In the genomic region with DNA sequence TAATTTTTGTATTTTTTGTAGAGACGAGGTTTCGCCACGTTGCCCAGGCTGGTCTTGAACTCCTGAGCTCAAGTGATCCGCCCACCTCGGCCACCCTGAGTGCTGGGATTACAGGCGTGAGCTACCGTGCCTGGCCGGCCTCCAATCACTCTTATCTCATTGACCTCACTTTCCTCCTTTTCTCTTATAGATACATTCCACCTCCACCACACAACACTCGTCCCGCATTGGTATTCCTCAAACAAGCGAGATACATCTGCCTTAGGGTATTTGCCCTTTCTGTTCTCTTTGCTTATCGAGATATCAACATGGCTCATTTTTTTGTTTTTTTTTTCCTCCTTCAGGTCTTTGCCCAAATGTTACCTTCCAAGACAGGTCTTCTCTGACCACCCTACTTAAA, we compare ENCODE assay signal across 23 cellular contexts.
"Had no signal": no experiment of that assay in that cellular context is flagged by ENCODE, and none has a peak within 500 bp of the region (broad histone marks: within the 10 kb centered on the region; RNA-seq: fewer than 3 reads in every experiment).

No MANE protein-coding gene starts in this region.

- ATAC-seq: activated CD4-positive, alpha-beta T cell treated with anti-CD3 and anti-CD28 coated beads for 36 hours; activated naive CD8-positive, alpha-beta T cell treated with anti-CD3 and anti-CD28 coated beads, Interleukin-2, amount 50 U/mL, for 24 hours; body of pancreas; gastroesophageal sphincter; left cardiac atrium had no signal

- H3K36me3 Mint-ChIP-seq: naive B cell had no signal

- DNase-seq: activated B cell treated with CpG ODN at 0.5 μM for 24 hours; activated CD4-positive, alpha-beta memory T cell treated with anti-CD3 and anti-CD28 coated beads for 36 hours; activated CD4-positive, alpha-beta T cell treated with anti-CD3 and anti-CD28 coated beads for 36 hours; activated gamma-delta T cell; activated naive CD4-positive, alpha-beta T cell treated with anti-CD3 and anti-CD28 coated beads, Interleukin-2, amount 50 U/mL, for 16 hours; activated naive CD8-positive, alpha-beta T cell treated with anti-CD3 and anti-CD28 coated beads, Interleukin-2, amount 50 U/mL, for 24 hours; activated T-cell treated with anti-CD3 and anti-CD28 coated beads for 4 hours; body of pancreas; cortex of kidney; head of caudate nucleus; left cardiac atrium; mesendoderm; naive B cell; retina; stimulated activated CD4-positive, alpha-beta T cell treated with anti-CD3 and anti-CD28 coated beads, Interleukin-12 subunit alpha, Interleukin-12 subunit beta, amount 100 ng/mL, for 4 hours had no signal

- FAIRE-seq: islet of Langerhans, urothelium cell line had no signal

- H3K4me3 Mint-ChIP-seq: activated B cell treated with CpG ODN at 0.5 μM for 24 hours; activated CD4-positive, alpha-beta memory T cell treated with anti-CD3 and anti-CD28 coated beads for 36 hours; activated CD4-positive, alpha-beta T cell treated with anti-CD3 and anti-CD28 coated beads for 36 hours; activated naive CD8-positive, alpha-beta T cell treated with anti-CD3 and anti-CD28 coated beads, Interleukin-2, amount 50 U/mL, for 24 hours; neural crest cell; stimulated activated naive CD8-positive, alpha-beta T cell treated with anti-CD3 and anti-CD28 coated beads, Interleukin-15, Interleukin-2, amounts not matched to agents 100 ng/mL and 50 ng/mL, for 24 hours had no signal

- H3K27me3 ChIP-seq: body of pancreas, cardiac muscle cell, gastroesophageal sphincter had no signal

- H3K4me3 ChIP-seq: body of pancreas, cardiac muscle cell, gastroesophageal sphincter, tibial nerve had no signal

- H3K9me3 ChIP-seq: body of pancreas, gastroesophageal sphincter, tibial nerve had no signal

- H3K27me3 Mint-ChIP-seq: activated B cell treated with CpG ODN at 0.5 μM for 24 hours; activated CD4-positive, alpha-beta memory T cell treated with anti-CD3 and anti-CD28 coated beads for 36 hours; activated CD4-positive, alpha-beta T cell treated with anti-CD3 and anti-CD28 coated beads for 36 hours; activated naive CD8-positive, alpha-beta T cell treated with anti-CD3 and anti-CD28 coated beads, Interleukin-2, amount 50 U/mL, for 24 hours; stimulated activated naive CD8-positive, alpha-beta T cell treated with anti-CD3 and anti-CD28 coated beads, Interleukin-15, Interleukin-2, amounts not matched to agents 100 ng/mL and 50 ng/mL, for 24 hours had no signal

- H3K36me3 ChIP-seq: cardiac muscle cell, gastroesophageal sphincter, tibial nerve had no signal

- H3K9me3 Mint-ChIP-seq: activated B cell treated with CpG ODN at 0.5 μM for 24 hours; activated CD4-positive, alpha-beta memory T cell treated with anti-CD3 and anti-CD28 coated beads for 36 hours; activated naive CD8-positive, alpha-beta T cell treated with anti-CD3 and anti-CD28 coated beads, Interleukin-2, amount 50 U/mL, for 24 hours; stimulated activated naive CD8-positive, alpha-beta T cell treated with anti-CD3 and anti-CD28 coated beads, Interleukin-15, Interleukin-2, amounts not matched to agents 100 ng/mL and 50 ng/mL, for 24 hours had no signal

- H3K27ac Mint-ChIP-seq: activated B cell treated with CpG ODN at 0.5 μM for 24 hours; activated CD4-positive, alpha-beta memory T cell treated with anti-CD3 and anti-CD28 coated beads for 36 hours; activated CD4-positive, alpha-beta T cell treated with anti-CD3 and anti-CD28 coated beads for 36 hours; activated naive CD8-positive, alpha-beta T cell treated with anti-CD3 and anti-CD28 coated beads, Interleukin-2, amount 50 U/mL, for 24 hours; naive B cell; stimulated activated naive CD8-positive, alpha-beta T cell treated with anti-CD3 and anti-CD28 coated beads, Interleukin-15, Interleukin-2, amounts not matched to agents 100 ng/mL and 50 ng/mL, for 24 hours had no signal

- H3K27ac ChIP-seq: body of pancreas, cardiac muscle cell, epithelial cell of prostate, gastroesophageal sphincter had no signal
